Comparison of ENCODE assay signal across 8 cellular contexts in the genomic region with DNA sequence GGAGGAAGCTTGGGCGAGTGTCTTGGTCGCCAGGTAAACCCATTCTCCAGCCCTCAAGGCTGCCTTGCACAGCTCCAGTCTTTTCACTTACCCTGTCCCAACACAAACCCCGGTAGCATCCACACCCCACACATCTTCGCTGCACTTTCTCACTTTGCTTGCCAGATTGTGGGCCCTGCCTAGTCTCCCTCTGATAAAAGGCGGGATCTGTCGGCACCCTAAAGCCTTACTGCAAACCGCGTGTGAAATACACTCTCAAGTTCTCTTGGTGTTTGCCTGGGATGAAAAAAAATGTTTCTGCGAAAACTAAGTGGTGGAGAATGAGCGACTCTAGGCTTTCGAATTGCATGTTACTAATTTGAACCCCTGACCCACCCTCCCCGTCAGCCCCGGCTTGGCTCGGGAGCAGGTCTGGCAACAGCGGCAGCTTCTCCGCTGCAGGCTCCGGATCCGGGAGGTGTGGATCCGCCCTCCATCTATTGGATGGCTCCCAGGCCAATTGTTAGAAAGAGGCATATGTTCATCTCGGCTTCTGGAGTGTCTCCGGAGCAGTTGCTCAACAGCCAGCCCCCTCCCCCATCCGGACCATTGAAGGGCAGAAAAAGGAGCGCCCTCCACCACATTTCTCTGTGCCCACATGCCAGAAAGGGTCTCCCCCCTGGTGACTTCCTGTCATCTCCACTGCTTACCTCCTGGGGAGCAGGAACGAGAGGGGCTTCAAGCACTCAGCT. TPM values are rescaled to one million over a fixed set of nuclear protein-coding genes. Genes with fewer than 3 reads are reported as not detected.
DNase-seq lines count a peak whose midpoint lies in the region; ATAC-seq and TF ChIP-seq lines count a peak whose summit lies in the region.

No MANE protein-coding gene starts in this region.

- H3K9me3 ChIP-seq in CD8-positive, alpha-beta T cell (ENCODE audit: low read length) = no peaks in the 10 kb centered on the region
- H3K9me3 ChIP-seq in HAP-1 (no peaks in the 10 kb centered on the region), fibroblast of lung (ENCODE audit: control insufficient read depth, insufficient read depth, low read depth, low read length) (no peaks in the 10 kb centered on the region), tibial artery (no peaks in the 10 kb centered on the region)

- H3K79me2 ChIP-seq in fibroblast of lung (ENCODE audit: control insufficient read depth, insufficient read depth, low read length) = no peaks in the 10 kb centered on the region

- peaks cover 42% of the 10 kb centered on the region for H3K27me3 Mint-ChIP-seq in CD8-positive, alpha-beta T cell (ENCODE audit: low read depth)
- H3K27me3 Mint-ChIP-seq in activated CD8-positive, alpha-beta memory T cell treated with anti-CD3 and anti-CD28 coated beads, Interleukin-2, amount 10 ng/mL, durations not matched to agents 7 days and 5 days = peaks cover 51% of the 10 kb centered on the region

- peak overlapping the region; percentile 82 for H3K4me2 ChIP-seq in fibroblast of lung (ENCODE audit: extremely low read depth, insufficient read depth, low read length)

- H3K27me3 ChIP-seq in CD8-positive, alpha-beta T cell (ENCODE audit: insufficient read depth, low read length) = peaks cover 15% of the 10 kb centered on the region
- H3K27me3 ChIP-seq in HAP-1 (ENCODE audit: low read depth) = no peaks in the 10 kb centered on the region
- peaks cover 45% of the 10 kb centered on the region for H3K27me3 ChIP-seq in fibroblast of lung (ENCODE audit: control insufficient read depth, insufficient read depth, low read length)
- H3K27me3 ChIP-seq in tibial artery = peaks cover 0 to 19% of the 10 kb centered on the region in 2 donors

- peak in 2 of 7 experiments; percentile 21 to 30 for DNase-seq in CD8-positive, alpha-beta T cell
- DNase-seq in HAP-1 (ENCODE audit: low spot score in 2 of 2) (peak; percentile 82 to 90), NCI-H2227 (lab: John Stamatoyannopoulos, UW; ENCODE audit: unreplicated experiment) (peak; percentile 90), fibroblast of lung (ENCODE audit: low read depth in 2 of 2) (peak; percentile 61 to 70), myocyte (ENCODE audit: low read depth) (peak; percentile 75), tibial artery (peak; percentile 40 to 64)
- no peak for DNase-seq in activated CD8-positive, alpha-beta memory T cell treated with anti-CD3 and anti-CD28 coated beads, Interleukin-2, amount 10 ng/mL, durations not matched to agents 7 days and 5 days

- in situ Hi-C loops in HAP-1 (cut with MboI; ENCODE audit: low sequenced_read_pairs) = no loop called here

- H3K36me3 ChIP-seq in CD8-positive, alpha-beta T cell (ENCODE audit: insufficient read depth, low read length) = no peaks in the 10 kb centered on the region
- H3K36me3 ChIP-seq in HAP-1 (replicated peaks) (no peaks in the 10 kb centered on the region), fibroblast of lung (ENCODE audit: control insufficient read depth, insufficient read depth, low read length) (no peaks in the 10 kb centered on the region), tibial artery (no peaks in the 10 kb centered on the region)

- no peak overlapping the region for H3K9ac ChIP-seq in fibroblast of lung (ENCODE audit: insufficient read depth, low read length)

- no peaks in the 10 kb centered on the region for H3K36me3 Mint-ChIP-seq in CD8-positive, alpha-beta T cell
- no peaks in the 10 kb centered on the region for H3K36me3 Mint-ChIP-seq in activated CD8-positive, alpha-beta memory T cell treated with anti-CD3 and anti-CD28 coated beads, Interleukin-2, amount 10 ng/mL, durations not matched to agents 7 days and 5 days

- H3K4me1 ChIP-seq in CD8-positive, alpha-beta T cell (ENCODE audit: insufficient read depth, low read length) = peaks cover 24% of the 10 kb centered on the region
- H3K4me1 ChIP-seq in HAP-1 (peaks cover 18% of the 10 kb centered on the region), fibroblast of lung (ENCODE audit: control insufficient read depth, extremely low read depth, insufficient read depth, low read length) (no peaks in the 10 kb centered on the region), tibial artery (peaks cover 0 to 50% (median 29%) of the 10 kb centered on the region in 4 donors)

- H4K20me1 ChIP-seq in fibroblast of lung (ENCODE audit: control insufficient read depth, extremely low read depth, insufficient read depth, low read length) = no peaks in the 10 kb centered on the region

- POLR2A ChIA-PET in CD8-positive, alpha-beta T cell (lab: Charles Lee) = no interaction called here

- CTCF ChIA-PET in CD8-positive, alpha-beta T cell (lab: Charles Lee) = no interaction called here
- CTCF ChIA-PET in activated CD8-positive, alpha-beta memory T cell treated with anti-CD3 and anti-CD28 coated beads, Interleukin-2, amount 10 ng/mL, durations not matched to agents 7 days and 5 days (lab: Charles Lee) = no interaction called here

- H3K27ac Mint-ChIP-seq in CD8-positive, alpha-beta T cell = no peak overlapping the region
- H3K27ac Mint-ChIP-seq in activated CD8-positive, alpha-beta memory T cell treated with anti-CD3 and anti-CD28 coated beads, Interleukin-2, amount 10 ng/mL, durations not matched to agents 7 days and 5 days = no peak overlapping the region

- TF ChIP-seq CTCF in CD8-positive, alpha-beta T cell (IDR thresholded peaks at IDR 0.05) = no peak
- TF ChIP-seq CTCF in fibroblast of lung (conservative IDR thresholded peaks at IDR 0.05 in 1 of 2, IDR thresholded peaks at IDR 0.05 in 1 of 2; ENCODE audit: low read depth in 1 of 2, low read length in 2 of 2) = no peak
- no peak for TF ChIP-seq CTCF in tibial artery (IDR thresholded peaks at IDR 0.05)

- peak overlapping the region; percentile 75 for H3K4me3 Mint-ChIP-seq in CD8-positive, alpha-beta T cell
- peak overlapping the region; percentile 20 for H3K4me3 Mint-ChIP-seq in activated CD8-positive, alpha-beta memory T cell treated with anti-CD3 and anti-CD28 coated beads, Interleukin-2, amount 10 ng/mL, durations not matched to agents 7 days and 5 days

- H3K4me3 ChIP-seq in CD8-positive, alpha-beta T cell (ENCODE audit: low read depth, low read length) = no peak overlapping the region
- H3K4me3 ChIP-seq in HAP-1 (peak overlapping the region; percentile 12), fibroblast of lung (replicated peaks in 1 of 4; ENCODE audit: control extremely low read depth in 1 of 4, insufficient read depth in 1 of 4, low read depth in 3 of 4, low read length in 4 of 4) (peak overlapping the region in 1 of 4 experiments; percentile 55), tibial artery (peak overlapping the region; percentile 28 to 58)

- H3K9me3 Mint-ChIP-seq in CD8-positive, alpha-beta T cell = no peaks in the 10 kb centered on the region
- H3K9me3 Mint-ChIP-seq in activated CD8-positive, alpha-beta memory T cell treated with anti-CD3 and anti-CD28 coated beads, Interleukin-2, amount 10 ng/mL, durations not matched to agents 7 days and 5 days (ENCODE audit: low read depth) = no peaks in the 10 kb centered on the region

- H3K4me1 Mint-ChIP-seq in CD8-positive, alpha-beta T cell (ENCODE audit: low read depth) = peaks cover 30% of the 10 kb centered on the region
- peaks cover 21% of the 10 kb centered on the region for H3K4me1 Mint-ChIP-seq in activated CD8-positive, alpha-beta memory T cell treated with anti-CD3 and anti-CD28 coated beads, Interleukin-2, amount 10 ng/mL, durations not matched to agents 7 days and 5 days

- intact Hi-C loops in CD8-positive, alpha-beta T cell (cut with DNase I, micrococcal nuclease) = loop anchor here in 1 of 2 experiments (5.0 kb wide), 1 partner anchor 1056 kb away; the partner anchor contains the start of gene ZMYM3
- intact Hi-C loops in tibial artery (cut with DNase I; ENCODE audit: low total_unique reads) = loop anchor here (10.0 kb wide), 1 partner anchor 236 kb away; no protein-coding TSS in a partner anchor

- peak; percentile 39 for ATAC-seq in CD8-positive, alpha-beta T cell
- ATAC-seq in activated CD8-positive, alpha-beta memory T cell treated with anti-CD3 and anti-CD28 coated beads, Interleukin-2, amount 10 ng/mL, durations not matched to agents 7 days and 5 days = no peak
- no peak for ATAC-seq in GM21526 (IDR thresholded peaks at IDR 0.05; ENCODE audit: low FRiP score, unreplicated experiment)

- H3K27ac ChIP-seq in CD8-positive, alpha-beta T cell (ENCODE audit: low read depth, low read length) = no peak overlapping the region
- H3K27ac ChIP-seq in fibroblast of lung (ENCODE audit: insufficient read depth, low read length) = no peak overlapping the region
- no peak overlapping the region for H3K27ac ChIP-seq in tibial artery

- no peak overlapping the region for H2AFZ ChIP-seq in fibroblast of lung (ENCODE audit: low read length)

RNA-seq across cellular contexts. Expression of gene CITED1, which starts 3.0 kb away (rescaled TPM):
- total RNA-seq in CD8-positive, alpha-beta T cell = not detected
- total RNA-seq in activated CD8-positive, alpha-beta memory T cell treated with anti-CD3 and anti-CD28 coated beads, Interleukin-2, amount 10 ng/mL, durations not matched to agents 7 days and 5 days = not detected
- total RNA-seq in fibroblast of lung = 0.17 TPM in 1 of 2 replicates, not detected in the other
- polyA plus RNA-seq in fibroblast of lung = not detected in 2 replicates
- 0.20 TPM in 1 of 2 replicates, not detected in the other for polyA plus RNA-seq in fibroblast of lung (2012)
- polyA minus RNA-seq in fibroblast of lung (ENCODE audit: low replicate concordance) = 1.2 TPM in 1 of 2 replicates, not detected in the other
- total RNA-seq in myocyte = 1.5 and 1.7 TPM in 2 replicates
- polyA plus RNA-seq in myocyte (2012) = 0.61 TPM

RNA-seq across cellular contexts. Expression of gene RPS4X, which starts 31.7 kb away (rescaled TPM):
- total RNA-seq in CD8-positive, alpha-beta T cell = 1,000 to 10,000 TPM; 1,509 to 1,538 TPM
- 100 to 1,000 TPM; 752 to 908 TPM for total RNA-seq in activated CD8-positive, alpha-beta memory T cell treated with anti-CD3 and anti-CD28 coated beads, Interleukin-2, amount 10 ng/mL, durations not matched to agents 7 days and 5 days
- total RNA-seq in fibroblast of lung (776 and 877 TPM in 2 replicates), myocyte (598 and 693 TPM in 2 replicates)
- 1,529 and 2,318 TPM in 2 replicates for polyA plus RNA-seq in fibroblast of lung
- polyA plus RNA-seq in fibroblast of lung (2012) = 1,000 and 1,340 TPM in 2 replicates
- 441 and 532 TPM in 2 replicates for polyA minus RNA-seq in fibroblast of lung (ENCODE audit: low replicate concordance)
- polyA plus RNA-seq in myocyte (2012) = 662 TPM
